In the genomic region with DNA sequence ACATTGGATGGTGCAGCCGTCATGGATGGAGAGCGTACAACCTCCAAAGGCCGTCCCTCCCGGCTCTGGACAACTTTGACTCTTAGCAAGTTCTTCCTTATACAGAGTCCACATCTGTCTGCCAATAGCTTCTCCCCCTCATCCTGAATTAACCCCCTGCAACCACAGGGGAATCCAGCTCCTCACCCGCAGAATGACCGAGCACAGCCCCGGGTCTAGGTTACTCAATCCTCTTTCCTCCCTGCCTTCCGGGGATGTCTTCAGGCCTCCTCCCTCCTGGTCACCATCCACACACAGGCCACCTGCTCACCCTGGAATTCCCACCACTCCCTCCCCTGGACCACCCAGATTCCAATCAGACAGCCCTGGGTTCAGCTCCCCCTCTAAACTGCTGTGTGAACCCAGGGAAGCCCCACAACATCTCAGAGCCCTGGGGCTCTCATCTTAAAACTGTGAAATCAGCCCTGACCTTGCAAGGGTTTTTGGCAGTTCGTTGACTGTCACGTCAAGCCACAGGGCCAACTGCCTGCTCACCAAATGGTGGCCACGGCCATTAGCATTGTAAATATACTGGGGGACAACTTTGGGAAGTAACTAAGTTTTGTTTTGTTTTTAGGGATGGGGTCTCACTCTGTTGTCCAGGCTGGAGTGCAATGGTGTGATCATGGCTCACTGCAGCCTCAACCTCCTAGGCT, we compare ENCODE assay signal across 25 cellular contexts. TPM values are rescaled to one million over a fixed set of nuclear protein-coding genes. Genes with fewer than 3 reads are reported as not detected.
DNase-seq lines count a peak whose midpoint lies in the region; ATAC-seq and TF ChIP-seq lines count a peak whose summit lies in the region.
"Had no signal": no experiment of that assay in that cellular context is flagged by ENCODE, and none has a peak within 500 bp of the region (broad histone marks: within the 10 kb centered on the region; RNA-seq: fewer than 3 reads in every experiment).

No MANE protein-coding gene starts in this region.

- H3K4me1 ChIP-seq in psoas muscle, result no peaks in the 10 kb centered on the region
- H3K4me1 ChIP-seq: SJSA1 had no signal

- H3K36me3 ChIP-seq in psoas muscle (ENCODE audit: insufficient read depth in 1 of 2, low read depth in 1 of 2), result peaks cover 7 to 97% of the 10 kb centered on the region in 2 donors
- H3K36me3 ChIP-seq: ovary had no signal

- peak in 3 of 4 donors; percentile 9 to 29 (median 13) for ATAC-seq in psoas muscle
- ATAC-seq in HG02884 (IDR thresholded peaks at IDR 0.05; ENCODE audit: unreplicated experiment), result no peak
- ATAC-seq: HepG2, mucosa of descending colon, T-cell had no signal

- no peaks in the 10 kb centered on the region for H3K9me3 Mint-ChIP-seq in dendritic cell treated with granulocyte-macrophage colony-stimulating factor and Interleukin-4, amounts not matched to agents 40 ng/mL and 50 ng/mL, for 4 days
- H3K9me3 Mint-ChIP-seq in immature natural killer cell, result no peaks in the 10 kb centered on the region
- H3K9me3 Mint-ChIP-seq: activated naive CD8-positive, alpha-beta T cell treated with anti-CD3 and anti-CD28 coated beads, Interleukin-2, amount 10 ng/mL, durations not matched to agents 7 days and 5 days; activated T-cell treated with anti-CD3 and anti-CD28 coated beads, Interleukin-2, amount 50 U/mL, for 24 hours; CD4-positive, alpha-beta T cell; nephron; T-cell had no signal

- DNase-seq in GF-D8 (lab: John Stamatoyannopoulos, UW) (peak; percentile 19), MV-4-11 (lab: John Stamatoyannopoulos, UW) (peak; percentile 93), psoas muscle (peak in 1 of 2 donors; percentile 56), HCEC 1CT (no peak), immature natural killer cell (no peak), substantia nigra (lab: John Stamatoyannopoulos, UW) (no peak)
- DNase-seq: activated effector memory CD4-positive, alpha-beta T cell treated with anti-CD3 and anti-CD28 coated beads, Interleukin-2, amount 50 U/mL, for 16 hours; activated naive CD8-positive, alpha-beta T cell treated with anti-CD3 and anti-CD28 coated beads, Interleukin-2, amount 10 ng/mL, durations not matched to agents 7 days and 5 days; activated T-cell treated with anti-CD3 and anti-CD28 coated beads, Interleukin-2, amount 50 U/mL, for 24 hours; caudate nucleus; CD4-positive, alpha-beta T cell; DND-41; hippocampal formation; mucosa of descending colon; NCI-H1048; NCI-H774; ovary; stimulated activated CD4-positive, alpha-beta T cell treated with anti-CD3 and anti-CD28 coated beads, Interleukin-4, amount 100 ng/mL, for 1 hour; T-cell had no signal

- no peak overlapping the region for H3K4me3 Mint-ChIP-seq in dendritic cell treated with granulocyte-macrophage colony-stimulating factor and Interleukin-4, amounts not matched to agents 40 ng/mL and 50 ng/mL, for 4 days
- H3K4me3 Mint-ChIP-seq in immature natural killer cell, result no peak overlapping the region
- H3K4me3 Mint-ChIP-seq: activated naive CD8-positive, alpha-beta T cell treated with anti-CD3 and anti-CD28 coated beads, Interleukin-2, amount 10 ng/mL, durations not matched to agents 7 days and 5 days; activated T-cell treated with anti-CD3 and anti-CD28 coated beads, Interleukin-2, amount 50 U/mL, for 24 hours; CD4-positive, alpha-beta T cell; nephron; T-cell had no signal

- WGBS in psoas muscle, 3 donors, result 68 to 82% (median 74%) methylated on average over 11 of the region's 11 CpGs

- intact Hi-C loops in dendritic cell treated with granulocyte-macrophage colony-stimulating factor and Interleukin-4, amounts not matched to agents 40 ng/mL and 50 ng/mL, for 4 days (cut with micrococcal nuclease), result no loop called here
- intact Hi-C loops in psoas muscle (cut with DNase I), result loop anchor here in 1 of 2 donors (5.0 kb wide), 1 partner anchor 79 kb away; no protein-coding TSS in a partner anchor

- peaks cover 7% of the 10 kb centered on the region for H3K4me1 Mint-ChIP-seq in dendritic cell treated with granulocyte-macrophage colony-stimulating factor and Interleukin-4, amounts not matched to agents 40 ng/mL and 50 ng/mL, for 4 days (ENCODE audit: low read depth)
- no peaks in the 10 kb centered on the region for H3K4me1 Mint-ChIP-seq in immature natural killer cell
- H3K4me1 Mint-ChIP-seq: activated naive CD8-positive, alpha-beta T cell treated with anti-CD3 and anti-CD28 coated beads, Interleukin-2, amount 10 ng/mL, durations not matched to agents 7 days and 5 days; nephron; T-cell had no signal

- peaks cover 90% of the 10 kb centered on the region for H3K36me3 Mint-ChIP-seq in dendritic cell treated with granulocyte-macrophage colony-stimulating factor and Interleukin-4, amounts not matched to agents 40 ng/mL and 50 ng/mL, for 4 days (ENCODE audit: low read depth)
- no peaks in the 10 kb centered on the region for H3K36me3 Mint-ChIP-seq in immature natural killer cell
- H3K36me3 Mint-ChIP-seq: activated naive CD8-positive, alpha-beta T cell treated with anti-CD3 and anti-CD28 coated beads, Interleukin-2, amount 10 ng/mL, durations not matched to agents 7 days and 5 days; T-cell had no signal

- no peak overlapping the region for H3K4me3 ChIP-seq in psoas muscle
- H3K4me3 ChIP-seq: mucosa of descending colon, ovary, SJSA1, tibial nerve had no signal

- H3K27ac ChIP-seq in psoas muscle, result no peak overlapping the region
- H3K27ac ChIP-seq in substantia nigra (ENCODE audit: low read depth, low read length, poor library complexity, severe bottlenecking), result no peak overlapping the region
- H3K27ac ChIP-seq: ovary, SJSA1 had no signal

- H3K27me3 Mint-ChIP-seq in dendritic cell treated with granulocyte-macrophage colony-stimulating factor and Interleukin-4, amounts not matched to agents 40 ng/mL and 50 ng/mL, for 4 days, result no peaks in the 10 kb centered on the region
- H3K27me3 Mint-ChIP-seq in immature natural killer cell (ENCODE audit: low read depth in 3 of 3), result no peaks in the 10 kb centered on the region
- H3K27me3 Mint-ChIP-seq: activated naive CD8-positive, alpha-beta T cell treated with anti-CD3 and anti-CD28 coated beads, Interleukin-2, amount 10 ng/mL, durations not matched to agents 7 days and 5 days; activated T-cell treated with anti-CD3 and anti-CD28 coated beads, Interleukin-2, amount 50 U/mL, for 24 hours; CD4-positive, alpha-beta T cell; T-cell had no signal

- H3K27me3 ChIP-seq in psoas muscle (ENCODE audit: insufficient read depth in 3 of 3, low read length in 2 of 3), result no peaks in the 10 kb centered on the region
- H3K27me3 ChIP-seq: ovary, SJSA1, tibial nerve had no signal

- TF ChIP-seq CTCF in psoas muscle (IDR thresholded peaks at IDR 0.05), result no peak

- H3K27ac Mint-ChIP-seq in dendritic cell treated with granulocyte-macrophage colony-stimulating factor and Interleukin-4, amounts not matched to agents 40 ng/mL and 50 ng/mL, for 4 days, result peak overlapping the region; percentile 40
- no peak overlapping the region for H3K27ac Mint-ChIP-seq in immature natural killer cell
- H3K27ac Mint-ChIP-seq: activated naive CD8-positive, alpha-beta T cell treated with anti-CD3 and anti-CD28 coated beads, Interleukin-2, amount 10 ng/mL, durations not matched to agents 7 days and 5 days; activated T-cell treated with anti-CD3 and anti-CD28 coated beads, Interleukin-2, amount 50 U/mL, for 24 hours; CD4-positive, alpha-beta T cell; nephron; T-cell had no signal

- no peaks in the 10 kb centered on the region for H3K9me3 ChIP-seq in psoas muscle
- H3K9me3 ChIP-seq: mucosa of descending colon, ovary, SJSA1, tibial nerve had no signal

RNA-seq across cellular contexts. Expression of a gene that starts 54.2 kb away (rescaled TPM):
- 100 to 1,000 TPM; 102 to 168 (median 135) TPM for total RNA-seq in psoas muscle
- polyA plus RNA-seq in psoas muscle (10 to 100 TPM; 24.5 to 74.8 (median 43.8) TPM), immature natural killer cell (under 1 TPM in 1 of 3 donors, not detected in 2; 0.19 TPM)

Comparison
In these comparisons a context has a peak if more than half of its experiments do, and no peak if none do; other contexts are left out.
1. DNase-seq: peak in GF-D8 (single experiment) and MV-4-11 (single experiment); none in HCEC 1CT (single experiment), immature natural killer cell (0 of 3) and substantia nigra (0 of 49).
2. RNA of a gene that starts 54.2 kb away (polyA plus RNA-seq): 24.5 to 74.8 TPM in psoas muscle; 0.19 TPM in immature natural killer cell; every median in the first group is over 10 times any median in the second.